ENCODE assay signal across 25 cellular contexts in genomic region chr12:3990356-3990975, GRCh38.
DNase-seq lines count a peak whose midpoint lies in the region; ATAC-seq, FAIRE-seq and TF ChIP-seq lines count a peak whose summit lies in the region.
"Had no signal": no experiment of that assay in that cellular context is flagged by ENCODE, and none has a peak within 500 bp of the region (broad histone marks: within the 10 kb centered on the region; RNA-seq: fewer than 3 reads in every experiment).

No MANE protein-coding gene starts in this region.

- H3K36me3 ChIP-seq in mesendoderm (ENCODE audit: control insufficient read depth, insufficient read depth, low read length), result no peaks in the 10 kb centered on the region
- H3K36me3 ChIP-seq: BLaER1 treated with 17β-estradiol and CSF1 and Interleukin-3, amounts not matched to agents 10 nM and 100 nM had no signal

- intact Hi-C loops in activated naive CD4-positive, alpha-beta T cell treated with anti-CD3 and anti-CD28 coated beads for 36 hours (cut with micrococcal nuclease), result loop anchor here (10.0 kb wide), 1 partner anchor 764 kb away; no protein-coding TSS in a partner anchor

- peaks cover 46% of the 10 kb centered on the region for H3K4me1 Mint-ChIP-seq in activated naive CD4-positive, alpha-beta T cell treated with anti-CD3 and anti-CD28 coated beads, Interleukin-2, amount 50 U/mL, for 24 hours
- peaks cover 32% of the 10 kb centered on the region for H3K4me1 Mint-ChIP-seq in activated naive CD4-positive, alpha-beta T cell treated with anti-CD3 and anti-CD28 coated beads for 36 hours (ENCODE audit: low read depth)
- H3K4me1 Mint-ChIP-seq in brain, result peaks cover 38% of the 10 kb centered on the region

- H3K27ac Mint-ChIP-seq in activated naive CD4-positive, alpha-beta T cell treated with anti-CD3 and anti-CD28 coated beads, Interleukin-2, amount 50 U/mL, for 24 hours, result peak overlapping the region; percentile 41
- no peak overlapping the region for H3K27ac Mint-ChIP-seq in activated naive CD4-positive, alpha-beta T cell treated with anti-CD3 and anti-CD28 coated beads for 36 hours
- H3K27ac Mint-ChIP-seq in brain, result peak overlapping the region in 4 of 5 experiments; percentile 48 to 80 (median 60)

- no peak overlapping the region for H4K8ac ChIP-seq in mesendoderm (ENCODE audit: low read depth, low read length)

- H3K4ac ChIP-seq in mesendoderm (ENCODE audit: low read depth, low read length), result no peak overlapping the region

- H2AK5ac ChIP-seq in mesendoderm (ENCODE audit: low read length), result no peak overlapping the region

- no peaks in the 10 kb centered on the region for H3K27me3 Mint-ChIP-seq in activated naive CD4-positive, alpha-beta T cell treated with anti-CD3 and anti-CD28 coated beads, Interleukin-2, amount 50 U/mL, for 24 hours
- no peaks in the 10 kb centered on the region for H3K27me3 Mint-ChIP-seq in activated naive CD4-positive, alpha-beta T cell treated with anti-CD3 and anti-CD28 coated beads for 36 hours (ENCODE audit: low read depth)
- peaks cover 8% of the 10 kb centered on the region for H3K27me3 Mint-ChIP-seq in brain

- no peak overlapping the region for H2BK120ac ChIP-seq in mesendoderm (ENCODE audit: low read depth, low read length)

- no peaks in the 10 kb centered on the region for H3K79me1 ChIP-seq in mesendoderm (ENCODE audit: low read length)

- no peak overlapping the region for H3K4me2 ChIP-seq in mesendoderm (ENCODE audit: low read length)
- H3K4me2 ChIP-seq: BLaER1 treated with 17β-estradiol and CSF1 and Interleukin-3, amounts not matched to agents 10 nM and 100 nM had no signal

- no peak overlapping the region for H3K18ac ChIP-seq in mesendoderm (ENCODE audit: low read length)

- H3K9ac ChIP-seq in mesendoderm (ENCODE audit: low read length), result no peak overlapping the region
- H3K9ac ChIP-seq: BLaER1 treated with 17β-estradiol and CSF1 and Interleukin-3, amounts not matched to agents 10 nM and 100 nM had no signal

- H3K23ac ChIP-seq in mesendoderm (ENCODE audit: low read length), result no peak overlapping the region

- CTCF ChIA-PET in activated naive CD4-positive, alpha-beta T cell treated with anti-CD3 and anti-CD28 coated beads for 36 hours (lab: Charles Lee), result interaction anchor here (1.0 kb wide), 1 partner anchor 91 kb away, joined by 3 read pairs; no protein-coding TSS in a partner anchor

- H3K36me3 Mint-ChIP-seq in activated naive CD4-positive, alpha-beta T cell treated with anti-CD3 and anti-CD28 coated beads, Interleukin-2, amount 50 U/mL, for 24 hours, result no peaks in the 10 kb centered on the region
- no peaks in the 10 kb centered on the region for H3K36me3 Mint-ChIP-seq in activated naive CD4-positive, alpha-beta T cell treated with anti-CD3 and anti-CD28 coated beads for 36 hours (ENCODE audit: low read depth)
- H3K36me3 Mint-ChIP-seq in brain, result no peaks in the 10 kb centered on the region
- H3K36me3 Mint-ChIP-seq: CD4-positive, alpha-beta memory T cell had no signal

- no peaks in the 10 kb centered on the region for H3K79me2 ChIP-seq in mesendoderm (ENCODE audit: control insufficient read depth, insufficient read depth, low read length)

- no peaks in the 10 kb centered on the region for H3K9me3 Mint-ChIP-seq in activated naive CD4-positive, alpha-beta T cell treated with anti-CD3 and anti-CD28 coated beads, Interleukin-2, amount 50 U/mL, for 24 hours
- H3K9me3 Mint-ChIP-seq in activated naive CD4-positive, alpha-beta T cell treated with anti-CD3 and anti-CD28 coated beads for 36 hours, result no peaks in the 10 kb centered on the region
- H3K9me3 Mint-ChIP-seq in brain, result peaks cover 0 to 5% (median 0%) of the 10 kb centered on the region in 5 experiments
- H3K9me3 Mint-ChIP-seq: CD4-positive, alpha-beta memory T cell had no signal

- no peak overlapping the region for H3K4me3 Mint-ChIP-seq in activated naive CD4-positive, alpha-beta T cell treated with anti-CD3 and anti-CD28 coated beads, Interleukin-2, amount 50 U/mL, for 24 hours
- no peak overlapping the region for H3K4me3 Mint-ChIP-seq in activated naive CD4-positive, alpha-beta T cell treated with anti-CD3 and anti-CD28 coated beads for 36 hours
- peak overlapping the region in 2 of 5 experiments; percentile 55 to 68 for H3K4me3 Mint-ChIP-seq in brain
- H3K4me3 Mint-ChIP-seq: CD4-positive, alpha-beta memory T cell had no signal

- DNase-seq in activated naive CD4-positive, alpha-beta T cell treated with anti-CD3 and anti-CD28 coated beads for 36 hours, result no peak
- DNase-seq in mesendoderm, result peak; percentile 68
- DNase-seq in retina, result peak; percentile 91
- no peak for DNase-seq in hepatic stellate cell (ENCODE audit: low spot score)
- no peak for DNase-seq in GM19239 (ENCODE audit: insufficient read length, low spot score)
- DNase-seq: ACHN; Calu3; CD4-positive, alpha-beta memory T cell; GDM1; Karpas-422; MV-4-11; NCI-H1417; NCI-H1694 treated with DMSO at 0.1 percent for 48 hours; NCI-H2081 treated with DMSO at 0.1 percent for 48 hours; NCI-H446; NCI-H69; NK-92 treated with Interleukin-12 subunit alpha and Interleukin-12 subunit beta, amount 100 ng/mL, for 24 hours; SIG-M5 had no signal

- H3K27ac ChIP-seq in mesendoderm (ENCODE audit: low read depth, low read length), result no peak overlapping the region
- H3K27ac ChIP-seq: 22Rv1; BLaER1 treated with 17β-estradiol and CSF1 and Interleukin-3, amounts not matched to agents 10 nM and 100 nM had no signal

- no CpG with 5 or more reads among the region's 23 CpGs for WGBS in mesendoderm (ENCODE audit: extremely low coverage, insufficient coverage, low lambda C conversion rate)

- no peaks in the 10 kb centered on the region for H3K27me3 ChIP-seq in mesendoderm (ENCODE audit: insufficient read depth, low read length, poor library complexity)
- H3K27me3 ChIP-seq: BLaER1 treated with 17β-estradiol and CSF1 and Interleukin-3, amounts not matched to agents 10 nM and 100 nM had no signal

- peaks cover under 1% of the 10 kb centered on the region for H3K4me1 ChIP-seq in mesendoderm (ENCODE audit: control insufficient read depth, low read depth, low read length)

- no peak for ATAC-seq in SK-N-SH treated with all-trans-retinoic acid at 6 μM for 48 hours
- ATAC-seq: Panc1 had no signal

- H2BK15ac ChIP-seq in mesendoderm (replicated peaks; ENCODE audit: low read depth), result no peak overlapping the region

- no peak for TF ChIP-seq CTCF in brain (conservative IDR thresholded peaks at IDR 0.05)

- no peak overlapping the region for H4K5ac ChIP-seq in mesendoderm (ENCODE audit: low read length)

- no peak overlapping the region for H3K4me3 ChIP-seq in mesendoderm (ENCODE audit: low read length)
- H3K4me3 ChIP-seq: BLaER1 treated with 17β-estradiol and CSF1 and Interleukin-3, amounts not matched to agents 10 nM and 100 nM had no signal

- FAIRE-seq in GM19239 (lab: Jason Lieb, UNC), result no peak
- FAIRE-seq: GM18507 had no signal

- H3K56ac ChIP-seq in mesendoderm (ENCODE audit: low read length), result no peak overlapping the region

- H2BK5ac ChIP-seq in mesendoderm (ENCODE audit: low read length), result no peak overlapping the region

TF ChIP-seq in SK-N-SH treated with all-trans-retinoic acid at 6 μM for 48 hours, 23 proteins besides CTCF, POLR2A, EP300 and RAD21:
- TF ChIP-seq ZFP30 (CRISPR knock-in tag; IDR thresholded peaks at IDR 0.05) (no peak), ESRRG (CRISPR knock-in tag; IDR thresholded peaks at IDR 0.05) (no peak), BACH2 (CRISPR knock-in tag; IDR thresholded peaks at IDR 0.05; ENCODE audit: borderline replicate concordance) (no peak), CREB5 (CRISPR knock-in tag; IDR thresholded peaks at IDR 0.05; ENCODE audit: low read depth) (no peak)
TF ChIP-seq in SK-N-SH treated with all-trans-retinoic acid at 6 μM for 48 hours: peak in this region for 0.

Comparison
In these comparisons a context has a peak if more than half of its experiments do, and no peak if none do; other contexts are left out.
1. DNase-seq: peak in mesendoderm (single experiment) and retina (single experiment); none in activated naive CD4-positive, alpha-beta T cell treated with anti-CD3 and anti-CD28 coated beads for 36 hours (single experiment), hepatic stellate cell (single experiment) and GM19239 (single experiment).